Comparison of ENCODE assay signal across 1 cellular context in genomic region chr3:47016934-47017435, GRCh38.
A peak's percentile ranks its signal among the peaks of the same experiment; 100 is the strongest.
TF ChIP-seq lines count a peak whose summit lies in the region.

No MANE protein-coding gene starts in this region.

TF ChIP-seq in K562, 482 proteins besides CTCF, POLR2A, EP300 and RAD21 (continued from another document and continues in another):
- TF ChIP-seq CHD7 (IDR thresholded peaks at IDR 0.05; ENCODE audit: low read depth, low read length), result peak; percentile 21
- TF ChIP-seq HBP1 (CRISPR knock-in tag; IDR thresholded peaks at IDR 0.05), result no peak
- no peak for TF ChIP-seq CHD2 (IDR thresholded peaks at IDR 0.05; ENCODE audit: low read depth, low read length)
- peak; percentile 85 for TF ChIP-seq JUND (IDR thresholded peaks at IDR 0.05; ENCODE audit: borderline replicate concordance, low read depth, low read length)
- peak; percentile 61; the same call in 1 of the 3 replicates for TF ChIP-seq JUND (tag; IDR thresholded peaks at IDR 0.05; ENCODE audit: borderline replicate concordance, low read depth, low read length)
- TF ChIP-seq CEBPZ (IDR thresholded peaks at IDR 0.05; ENCODE audit: borderline replicate concordance, low read depth, low read length), result no peak
- 0 out of 2 replicates have a peak, but pooled peaks have one; percentile 15 for TF ChIP-seq MYC (IDR thresholded peaks at IDR 0.05; ENCODE audit: low read depth, low read length)
- no peak for TF ChIP-seq MYC (CRISPR knock-in tag; IDR thresholded peaks at IDR 0.05; ENCODE audit: borderline replicate concordance, low read depth)
- TF ChIP-seq HDAC6 (IDR thresholded peaks at IDR 0.05; ENCODE audit: low read depth, low read length), result no peak
- no peak for TF ChIP-seq ZNF77 (CRISPR knock-in tag; IDR thresholded peaks at IDR 0.05)
- TF ChIP-seq CBFB (CRISPR knock-in tag; IDR thresholded peaks at IDR 0.05), result no peak
- 0 out of 4 replicates have a peak, but pooled peaks of 1 of the 2 experiments have one; percentile 12 for TF ChIP-seq MLX (CRISPR knock-in tag; conservative IDR thresholded peaks at IDR 0.05)
- TF ChIP-seq NFXL1 (CRISPR knock-in tag; IDR thresholded peaks at IDR 0.05), result no peak
- no peak for TF ChIP-seq OTX1 (CRISPR knock-in tag; IDR thresholded peaks at IDR 0.05)
- TF ChIP-seq CSDE1 (IDR thresholded peaks at IDR 0.05), result no peak
- no peak for TF ChIP-seq PHF20 (IDR thresholded peaks at IDR 0.05; ENCODE audit: partially characterized antibody)
- TF ChIP-seq ZNF280A (IDR thresholded peaks at IDR 0.05; ENCODE audit: low read depth, partially characterized antibody), result no peak
- TF ChIP-seq ZNF586 (CRISPR knock-in tag; conservative IDR thresholded peaks at IDR 0.05), result no peak
- TF ChIP-seq MAZ (CRISPR knock-in tag; conservative IDR thresholded peaks at IDR 0.05 in 1 of 2, IDR thresholded peaks at IDR 0.05 in 1 of 2), result no peak
- no peak for TF ChIP-seq NCOA2 (IDR thresholded peaks at IDR 0.05; ENCODE audit: partially characterized antibody in 2 of 2)
- no peak for TF ChIP-seq POLR2AphosphoS2 (IDR thresholded peaks at IDR 0.05; ENCODE audit: low read length)
- no peak for TF ChIP-seq ZNF274 (IDR thresholded peaks at IDR 0.05; ENCODE audit: borderline replicate concordance, low read depth, low read length)
- TF ChIP-seq TCF7L2 (IDR thresholded peaks at IDR 0.05; ENCODE audit: low read depth, low read length), result no peak
- no peak for TF ChIP-seq EHMT2 (IDR thresholded peaks at IDR 0.05)
- TF ChIP-seq GABPA (tag; conservative IDR thresholded peaks at IDR 0.05; ENCODE audit: low read depth), result peak; percentile 63
- 0 out of 2 replicates have a peak, but pooled peaks have one; percentile 20 for TF ChIP-seq MBD2 (IDR thresholded peaks at IDR 0.05; ENCODE audit: borderline replicate concordance, low read depth)
- 0 out of 2 replicates have a peak, but pooled peaks have one; percentile 15 for TF ChIP-seq CREM (IDR thresholded peaks at IDR 0.05; ENCODE audit: low read depth)
- no peak for TF ChIP-seq FIP1L1 (IDR thresholded peaks at IDR 0.05; ENCODE audit: low read depth, low read length, poor library complexity, severe bottlenecking)
- TF ChIP-seq FOXA3 (CRISPR knock-in tag; conservative IDR thresholded peaks at IDR 0.05 in 1 of 2, IDR thresholded peaks at IDR 0.05 in 1 of 2), result 0 out of 4 replicates have a peak, but pooled peaks of 1 of the 2 experiments have one; percentile 35
- TF ChIP-seq ZNF584 (CRISPR knock-in tag; IDR thresholded peaks at IDR 0.05; ENCODE audit: low read depth), result 0 out of 2 replicates have a peak, but pooled peaks have one; percentile 50
- no peak for TF ChIP-seq NFATC3 (IDR thresholded peaks at IDR 0.05)
- TF ChIP-seq PCBP1 (IDR thresholded peaks at IDR 0.05; ENCODE audit: low read depth, low read length, poor library complexity, severe bottlenecking), result no peak
- no peak for TF ChIP-seq RNF219 (CRISPR knock-in tag; IDR thresholded peaks at IDR 0.05)
- TF ChIP-seq RBM22 (IDR thresholded peaks at IDR 0.05; ENCODE audit: low read depth, low read length, poor library complexity, severe bottlenecking), result no peak
- no peak for TF ChIP-seq MCM2 (IDR thresholded peaks at IDR 0.05; ENCODE audit: low read depth)
- 0 out of 2 replicates have a peak, but pooled peaks have one; percentile 45 for TF ChIP-seq MTA2 (IDR thresholded peaks at IDR 0.05; ENCODE audit: low read depth)
- peak; percentile 47 for TF ChIP-seq CCNT2 (IDR thresholded peaks at IDR 0.05; ENCODE audit: borderline replicate concordance, extremely low read depth, insufficient read length, low read depth, low read length)
- TF ChIP-seq MIER1 (IDR thresholded peaks at IDR 0.05; ENCODE audit: low read depth), result no peak
- TF ChIP-seq HES1 (IDR thresholded peaks at IDR 0.05; ENCODE audit: low read depth), result peak; percentile 90
- 0 out of 2 replicates have a peak, but pooled peaks have one; percentile 35 for TF ChIP-seq HDAC2 (IDR thresholded peaks at IDR 0.05)
- TF ChIP-seq ZNF778 (CRISPR knock-in tag; IDR thresholded peaks at IDR 0.05), result no peak
- TF ChIP-seq NFE2 (IDR thresholded peaks at IDR 0.05; ENCODE audit: low read depth), result peak; percentile 94
- 0 out of 2 replicates have a peak, but pooled peaks have one; percentile 39 for TF ChIP-seq MTA3 (IDR thresholded peaks at IDR 0.05; ENCODE audit: borderline replicate concordance)
